ENCODE assay signal across 2 cellular contexts in the genomic region with DNA sequence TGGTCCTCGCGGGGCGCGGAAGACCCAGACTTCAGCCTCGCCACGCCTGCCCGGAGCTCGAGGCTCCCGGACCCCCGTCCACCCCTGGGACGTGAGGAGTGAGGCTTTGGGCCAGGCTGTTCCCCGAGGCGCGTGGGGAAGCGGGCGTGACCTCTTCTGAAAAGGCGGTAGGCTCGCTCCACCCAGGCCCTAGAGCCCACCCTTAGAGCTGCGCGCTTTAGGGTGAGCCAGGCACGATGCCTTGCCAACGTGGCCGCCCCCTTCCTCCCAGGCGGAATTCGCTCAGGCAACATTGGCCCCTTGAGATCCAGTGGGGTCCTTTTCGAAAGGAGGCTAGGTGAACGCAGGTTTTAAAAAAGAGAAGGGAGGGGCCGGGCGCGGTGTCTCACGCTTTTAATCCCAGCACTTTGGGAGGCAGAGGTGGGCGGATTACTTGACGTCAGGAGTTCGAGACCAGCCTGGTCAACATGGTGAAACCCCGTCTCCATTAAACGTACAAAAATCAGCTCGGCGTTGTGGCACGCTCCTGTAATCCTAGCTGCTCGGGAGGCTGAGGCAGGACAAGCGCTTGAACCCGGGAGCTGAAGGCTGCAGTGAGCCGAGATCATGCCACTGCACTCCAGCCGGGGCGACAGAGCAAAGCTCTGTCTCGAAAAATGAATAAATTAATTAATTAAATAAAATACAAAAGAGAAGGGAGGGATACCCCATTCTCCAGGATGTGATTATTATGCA.
A peak's percentile ranks its signal among the peaks of the same experiment; 100 is the strongest.
TF ChIP-seq lines count a peak whose summit lies in the region.

No MANE protein-coding gene starts in this region.

TF ChIP-seq in Ishikawa, 13 proteins besides CTCF, POLR2A, EP300 and RAD21:
- peak; percentile 88 for TF ChIP-seq ZBTB7A (IDR thresholded peaks at IDR 0.05; ENCODE audit: low read depth)
- TF ChIP-seq, protein P1, sequence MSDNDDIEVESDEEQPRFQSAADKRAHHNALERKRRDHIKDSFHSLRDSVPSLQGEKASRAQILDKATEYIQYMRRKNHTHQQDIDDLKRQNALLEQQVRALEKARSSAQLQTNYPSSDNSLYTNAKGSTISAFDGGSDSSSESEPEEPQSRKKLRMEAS (IDR thresholded peaks at IDR 0.05), result peak; percentile 85
- TF ChIP-seq, protein P2, sequence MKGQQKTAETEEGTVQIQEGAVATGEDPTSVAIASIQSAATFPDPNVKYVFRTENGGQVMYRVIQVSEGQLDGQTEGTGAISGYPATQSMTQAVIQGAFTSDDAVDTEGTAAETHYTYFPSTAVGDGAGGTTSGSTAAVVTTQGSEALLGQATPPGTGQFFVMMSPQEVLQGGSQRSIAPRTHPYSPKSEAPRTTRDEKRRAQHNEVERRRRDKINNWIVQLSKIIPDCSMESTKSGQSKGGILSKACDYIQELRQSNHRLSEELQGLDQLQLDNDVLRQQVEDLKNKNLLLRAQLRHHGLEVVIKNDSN (IDR thresholded peaks at IDR 0.05), result no peak

TF ChIP-seq in HepG2, 621 proteins besides CTCF, POLR2A, EP300 and RAD21 (continues in another document):
- TF ChIP-seq HHEX (CRISPR knock-in tag; IDR thresholded peaks at IDR 0.05) (no peak), KDM3A (CRISPR knock-in tag; IDR thresholded peaks at IDR 0.05; ENCODE audit: low read depth) (no peak), ZNF12 (CRISPR knock-in tag; IDR thresholded peaks at IDR 0.05) (no peak; the same call in 1 of the 2 replicates), SALL1 (CRISPR knock-in tag; IDR thresholded peaks at IDR 0.05) (peak; percentile 17; the same call in 1 of the 2 replicates), ZNF777 (CRISPR knock-in tag; IDR thresholded peaks at IDR 0.05) (peak; percentile 47; the same call in 1 of the 2 replicates), SRSF1 (optimal IDR thresholded peaks at IDR 0.05; ENCODE audit: low read depth, low read length) (peak; percentile 68), YEATS4 (CRISPR knock-in tag; IDR thresholded peaks at IDR 0.05; ENCODE audit: borderline replicate concordance) (no peak), GABPB1 (CRISPR knock-in tag; IDR thresholded peaks at IDR 0.05) (peak; percentile 46; the same call in 1 of the 2 replicates), EEA1 (CRISPR knock-in tag; IDR thresholded peaks at IDR 0.05; ENCODE audit: borderline replicate concordance) (peak; percentile 48; the same call in 1 of the 2 replicates), MTA1 (CRISPR knock-in tag; IDR thresholded peaks at IDR 0.05; ENCODE audit: borderline replicate concordance) (peak; percentile 43; the same call in 1 of the 2 replicates), ZMYM2 (CRISPR knock-in tag; IDR thresholded peaks at IDR 0.05) (no peak), FOXC1 (CRISPR knock-in tag; IDR thresholded peaks at IDR 0.05; ENCODE audit: borderline replicate concordance) (0 out of 2 replicates have a peak, but pooled peaks have one; percentile 57), SAP130 (CRISPR knock-in tag; IDR thresholded peaks at IDR 0.05; ENCODE audit: low read depth) (no peak), KDM5B (CRISPR knock-in tag; IDR thresholded peaks at IDR 0.05; ENCODE audit: borderline replicate concordance) (peak; percentile 73; the same call in 1 of the 2 replicates), ZFX (CRISPR knock-in tag; IDR thresholded peaks at IDR 0.05; ENCODE audit: low read depth) (peak; percentile 38; the same call in 1 of the 2 replicates), ZNF776 (CRISPR knock-in tag; IDR thresholded peaks at IDR 0.05) (peak; percentile 41; the same call in 1 of the 2 replicates), ZKSCAN8 (CRISPR knock-in tag; IDR thresholded peaks at IDR 0.05; ENCODE audit: borderline replicate concordance) (no peak), FOXK1 (CRISPR knock-in tag; IDR thresholded peaks at IDR 0.05; ENCODE audit: borderline replicate concordance, low read depth) (no peak), ZFP82 (CRISPR knock-in tag; IDR thresholded peaks at IDR 0.05; ENCODE audit: borderline replicate concordance) (no peak), CHD4 (IDR thresholded peaks at IDR 0.05; ENCODE audit: borderline replicate concordance, low read length) (0 out of 2 replicates have a peak, but pooled peaks have one; percentile 11), ZNF101 (CRISPR knock-in tag; IDR thresholded peaks at IDR 0.05; ENCODE audit: borderline replicate concordance, low read depth) (no peak), DPF2 (CRISPR knock-in tag; IDR thresholded peaks at IDR 0.05; ENCODE audit: borderline replicate concordance, low read depth) (no peak), ZNF772 (CRISPR knock-in tag; IDR thresholded peaks at IDR 0.05) (0 out of 2 replicates have a peak, but pooled peaks have one; percentile 56), ZNF839 (CRISPR knock-in tag; IDR thresholded peaks at IDR 0.05; ENCODE audit: borderline replicate concordance) (no peak)
- TF ChIP-seq, protein P3, sequence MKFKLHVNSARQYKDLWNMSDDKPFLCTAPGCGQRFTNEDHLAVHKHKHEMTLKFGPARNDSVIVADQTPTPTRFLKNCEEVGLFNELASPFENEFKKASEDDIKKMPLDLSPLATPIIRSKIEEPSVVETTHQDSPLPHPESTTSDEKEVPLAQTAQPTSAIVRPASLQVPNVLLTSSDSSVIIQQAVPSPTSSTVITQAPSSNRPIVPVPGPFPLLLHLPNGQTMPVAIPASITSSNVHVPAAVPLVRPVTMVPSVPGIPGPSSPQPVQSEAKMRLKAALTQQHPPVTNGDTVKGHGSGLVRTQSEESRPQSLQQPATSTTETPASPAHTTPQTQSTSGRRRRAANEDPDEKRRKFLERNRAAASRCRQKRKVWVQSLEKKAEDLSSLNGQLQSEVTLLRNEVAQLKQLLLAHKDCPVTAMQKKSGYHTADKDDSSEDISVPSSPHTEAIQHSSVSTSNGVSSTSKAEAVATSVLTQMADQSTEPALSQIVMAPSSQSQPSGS (CRISPR knock-in tag; IDR thresholded peaks at IDR 0.05), result no peak
- TF ChIP-seq, protein P4, sequence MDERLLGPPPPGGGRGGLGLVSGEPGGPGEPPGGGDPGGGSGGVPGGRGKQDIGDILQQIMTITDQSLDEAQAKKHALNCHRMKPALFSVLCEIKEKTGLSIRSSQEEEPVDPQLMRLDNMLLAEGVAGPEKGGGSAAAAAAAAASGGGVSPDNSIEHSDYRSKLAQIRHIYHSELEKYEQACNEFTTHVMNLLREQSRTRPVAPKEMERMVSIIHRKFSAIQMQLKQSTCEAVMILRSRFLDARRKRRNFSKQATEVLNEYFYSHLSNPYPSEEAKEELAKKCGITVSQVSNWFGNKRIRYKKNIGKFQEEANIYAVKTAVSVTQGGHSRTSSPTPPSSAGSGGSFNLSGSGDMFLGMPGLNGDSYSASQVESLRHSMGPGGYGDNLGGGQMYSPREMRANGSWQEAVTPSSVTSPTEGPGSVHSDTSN (CRISPR knock-in tag; IDR thresholded peaks at IDR 0.05), result no peak
- TF ChIP-seq, protein P5, sequence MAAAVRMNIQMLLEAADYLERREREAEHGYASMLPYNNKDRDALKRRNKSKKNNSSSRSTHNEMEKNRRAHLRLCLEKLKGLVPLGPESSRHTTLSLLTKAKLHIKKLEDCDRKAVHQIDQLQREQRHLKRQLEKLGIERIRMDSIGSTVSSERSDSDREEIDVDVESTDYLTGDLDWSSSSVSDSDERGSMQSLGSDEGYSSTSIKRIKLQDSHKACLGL (CRISPR knock-in tag; IDR thresholded peaks at IDR 0.05), result peak; percentile 53
- TF ChIP-seq, protein P6, sequence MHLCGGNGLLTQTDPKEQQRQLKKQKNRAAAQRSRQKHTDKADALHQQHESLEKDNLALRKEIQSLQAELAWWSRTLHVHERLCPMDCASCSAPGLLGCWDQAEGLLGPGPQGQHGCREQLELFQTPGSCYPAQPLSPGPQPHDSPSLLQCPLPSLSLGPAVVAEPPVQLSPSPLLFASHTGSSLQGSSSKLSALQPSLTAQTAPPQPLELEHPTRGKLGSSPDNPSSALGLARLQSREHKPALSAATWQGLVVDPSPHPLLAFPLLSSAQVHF (CRISPR knock-in tag; IDR thresholded peaks at IDR 0.05), result 0 out of 2 replicates have a peak, but pooled peaks have one; percentile 23
- TF ChIP-seq, protein P7, sequence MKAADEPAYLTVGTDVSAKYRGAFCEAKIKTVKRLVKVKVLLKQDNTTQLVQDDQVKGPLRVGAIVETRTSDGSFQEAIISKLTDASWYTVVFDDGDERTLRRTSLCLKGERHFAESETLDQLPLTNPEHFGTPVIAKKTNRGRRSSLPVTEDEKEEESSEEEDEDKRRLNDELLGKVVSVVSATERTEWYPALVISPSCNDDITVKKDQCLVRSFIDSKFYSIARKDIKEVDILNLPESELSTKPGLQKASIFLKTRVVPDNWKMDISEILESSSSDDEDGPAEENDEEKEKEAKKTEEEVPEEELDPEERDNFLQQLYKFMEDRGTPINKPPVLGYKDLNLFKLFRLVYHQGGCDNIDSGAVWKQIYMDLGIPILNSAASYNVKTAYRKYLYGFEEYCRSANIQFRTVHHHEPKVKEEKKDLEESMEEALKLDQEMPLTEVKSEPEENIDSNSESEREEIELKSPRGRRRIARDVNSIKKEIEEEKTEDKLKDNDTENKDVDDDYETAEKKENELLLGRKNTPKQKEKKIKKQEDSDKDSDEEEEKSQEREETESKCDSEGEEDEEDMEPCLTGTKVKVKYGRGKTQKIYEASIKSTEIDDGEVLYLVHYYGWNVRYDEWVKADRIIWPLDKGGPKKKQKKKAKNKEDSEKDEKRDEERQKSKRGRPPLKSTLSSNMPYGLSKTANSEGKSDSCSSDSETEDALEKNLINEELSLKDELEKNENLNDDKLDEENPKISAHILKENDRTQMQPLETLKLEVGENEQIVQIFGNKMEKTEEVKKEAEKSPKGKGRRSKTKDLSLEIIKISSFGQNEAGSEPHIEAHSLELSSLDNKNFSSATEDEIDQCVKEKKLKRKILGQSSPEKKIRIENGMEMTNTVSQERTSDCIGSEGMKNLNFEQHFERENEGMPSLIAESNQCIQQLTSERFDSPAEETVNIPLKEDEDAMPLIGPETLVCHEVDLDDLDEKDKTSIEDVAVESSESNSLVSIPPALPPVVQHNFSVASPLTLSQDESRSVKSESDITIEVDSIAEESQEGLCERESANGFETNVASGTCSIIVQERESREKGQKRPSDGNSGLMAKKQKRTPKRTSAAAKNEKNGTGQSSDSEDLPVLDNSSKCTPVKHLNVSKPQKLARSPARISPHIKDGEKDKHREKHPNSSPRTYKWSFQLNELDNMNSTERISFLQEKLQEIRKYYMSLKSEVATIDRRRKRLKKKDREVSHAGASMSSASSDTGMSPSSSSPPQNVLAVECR (CRISPR knock-in tag; IDR thresholded peaks at IDR 0.05; ENCODE audit: borderline replicate concordance), result peak; percentile 31; the same call in 1 of the 2 replicates
- TF ChIP-seq, protein P8, sequence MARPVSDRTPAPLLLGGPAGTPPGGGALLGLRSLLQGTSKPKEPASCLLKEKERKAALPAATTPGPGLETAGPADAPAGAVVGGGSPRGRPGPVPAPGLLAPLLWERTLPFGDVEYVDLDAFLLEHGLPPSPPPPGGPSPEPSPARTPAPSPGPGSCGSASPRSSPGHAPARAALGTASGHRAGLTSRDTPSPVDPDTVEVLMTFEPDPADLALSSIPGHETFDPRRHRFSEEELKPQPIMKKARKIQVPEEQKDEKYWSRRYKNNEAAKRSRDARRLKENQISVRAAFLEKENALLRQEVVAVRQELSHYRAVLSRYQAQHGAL (CRISPR knock-in tag; IDR thresholded peaks at IDR 0.05; ENCODE audit: not compliant biosample characterization), result no peak
- TF ChIP-seq, protein P9, sequence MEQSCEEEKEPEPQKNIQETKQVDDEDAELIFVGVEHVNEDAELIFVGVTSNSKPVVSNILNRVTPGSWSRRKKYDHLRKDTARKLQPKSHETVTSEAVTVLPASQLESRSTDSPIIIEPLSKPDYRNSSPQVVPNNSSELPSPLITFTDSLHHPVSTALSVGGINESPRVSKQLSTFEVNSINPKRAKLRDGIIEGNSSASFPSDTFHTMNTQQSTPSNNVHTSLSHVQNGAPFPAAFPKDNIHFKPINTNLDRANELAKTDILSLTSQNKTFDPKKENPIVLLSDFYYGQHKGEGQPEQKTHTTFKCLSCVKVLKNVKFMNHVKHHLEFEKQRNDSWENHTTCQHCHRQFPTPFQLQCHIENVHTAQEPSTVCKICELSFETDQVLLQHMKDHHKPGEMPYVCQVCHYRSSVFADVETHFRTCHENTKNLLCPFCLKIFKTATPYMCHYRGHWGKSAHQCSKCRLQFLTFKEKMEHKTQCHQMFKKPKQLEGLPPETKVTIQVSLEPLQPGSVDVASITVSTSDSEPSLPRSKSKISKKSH (CRISPR knock-in tag; IDR thresholded peaks at IDR 0.05; ENCODE audit: borderline replicate concordance), result 0 out of 2 replicates have a peak, but pooled peaks have one; percentile 32
- TF ChIP-seq, protein P10, sequence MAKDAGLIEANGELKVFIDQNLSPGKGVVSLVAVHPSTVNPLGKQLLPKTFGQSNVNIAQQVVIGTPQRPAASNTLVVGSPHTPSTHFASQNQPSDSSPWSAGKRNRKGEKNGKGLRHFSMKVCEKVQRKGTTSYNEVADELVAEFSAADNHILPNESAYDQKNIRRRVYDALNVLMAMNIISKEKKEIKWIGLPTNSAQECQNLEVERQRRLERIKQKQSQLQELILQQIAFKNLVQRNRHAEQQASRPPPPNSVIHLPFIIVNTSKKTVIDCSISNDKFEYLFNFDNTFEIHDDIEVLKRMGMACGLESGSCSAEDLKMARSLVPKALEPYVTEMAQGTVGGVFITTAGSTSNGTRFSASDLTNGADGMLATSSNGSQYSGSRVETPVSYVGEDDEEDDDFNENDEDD (CRISPR knock-in tag; IDR thresholded peaks at IDR 0.05; ENCODE audit: borderline replicate concordance), result peak; percentile 28; the same call in 1 of the 2 replicates
- TF ChIP-seq, protein P11, sequence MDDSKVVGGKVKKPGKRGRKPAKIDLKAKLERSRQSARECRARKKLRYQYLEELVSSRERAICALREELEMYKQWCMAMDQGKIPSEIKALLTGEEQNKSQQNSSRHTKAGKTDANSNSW (CRISPR knock-in tag; IDR thresholded peaks at IDR 0.05; ENCODE audit: borderline replicate concordance), result no peak
- TF ChIP-seq, protein P1 (IDR thresholded peaks at IDR 0.05), result peak; percentile 52
- TF ChIP-seq, protein P12, sequence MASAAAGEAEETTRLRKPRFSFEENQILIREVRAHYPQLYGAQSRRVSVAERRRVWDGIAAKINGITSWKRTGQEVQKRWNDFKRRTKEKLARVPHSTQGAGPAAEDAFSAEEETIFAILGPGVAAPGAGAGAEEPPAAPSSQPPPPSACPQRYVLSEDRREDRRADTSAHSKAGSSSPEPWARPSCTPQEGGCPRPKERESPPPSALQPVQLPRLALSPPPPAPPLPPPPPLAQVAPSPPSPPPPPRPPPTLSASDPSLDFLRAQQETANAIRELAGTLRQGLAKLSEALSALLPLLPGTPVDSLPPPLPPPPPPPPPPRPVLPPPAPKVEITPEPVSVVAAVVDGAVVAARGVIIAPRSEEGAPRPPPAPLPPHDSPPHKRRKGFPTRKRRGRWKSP (CRISPR knock-in tag; IDR thresholded peaks at IDR 0.05), result 0 out of 2 replicates have a peak, but pooled peaks have one; percentile 20
